ENCODE assay signal across 26 cellular contexts in genomic region chr12:32997471-32997870, GRCh38.
DNase-seq lines count a peak whose midpoint lies in the region; ATAC-seq, FAIRE-seq and TF ChIP-seq lines count a peak whose summit lies in the region.
"Had no signal": no experiment of that assay in that cellular context is flagged by ENCODE, and none has a peak within 500 bp of the region (broad histone marks: within the 10 kb centered on the region; RNA-seq: fewer than 3 reads in every experiment).

No MANE protein-coding gene starts in this region.

- TF ChIP-seq CTCF in H1 (IDR thresholded peaks at IDR 0.05; ENCODE audit: control extremely low read depth in 1 of 3, insufficient read depth in 1 of 3, low read depth in 1 of 3, low read length in 3 of 3) (no peak), smooth muscle cell (IDR thresholded peaks at IDR 0.05; ENCODE audit: borderline replicate concordance, insufficient read depth, poor library complexity, severe bottlenecking) (no peak)

- TF ChIP-seq RAD21 in H1 (IDR thresholded peaks at IDR 0.05 in 1 of 2, conservative IDR thresholded peaks at IDR 0.05 in 1 of 2; ENCODE audit: low read depth in 2 of 2, low read length in 2 of 2), result no peak

- no peak overlapping the region for H2BK120ac ChIP-seq in H1 (replicated peaks; ENCODE audit: low read depth, low read length)

- no peak overlapping the region for H3K4me3 Mint-ChIP-seq in naive thymus-derived CD4-positive, alpha-beta T cell
- H3K4me3 Mint-ChIP-seq: activated naive CD8-positive, alpha-beta T cell treated with anti-CD3 and anti-CD28 coated beads for 36 hours; B cell; neural progenitor cell had no signal

- no peak overlapping the region for H3K4me2 ChIP-seq in H1 (ENCODE audit: insufficient read depth in 1 of 2, low read depth in 2 of 2, low read length in 2 of 2)
- no peak overlapping the region for H3K4me2 ChIP-seq in smooth muscle cell
- H3K4me2 ChIP-seq: A549, neural progenitor cell had no signal

- no peak overlapping the region for H3K27ac ChIP-seq in H1 (ENCODE audit: low read depth, low read length)
- no peak overlapping the region for H3K27ac ChIP-seq in smooth muscle cell (ENCODE audit: low read depth)
- H3K27ac ChIP-seq in naive thymus-derived CD4-positive, alpha-beta T cell (ENCODE audit: low read depth, low read length), result no peak overlapping the region
- H3K27ac ChIP-seq: A549, dorsolateral prefrontal cortex, epithelial cell of prostate, heart left ventricle, neural progenitor cell, sigmoid colon, SJCRH30 had no signal

- no peak overlapping the region for H3K27ac Mint-ChIP-seq in naive thymus-derived CD4-positive, alpha-beta T cell
- H3K27ac Mint-ChIP-seq: activated naive CD8-positive, alpha-beta T cell treated with anti-CD3 and anti-CD28 coated beads for 36 hours; B cell; neural progenitor cell had no signal

- no peak overlapping the region; a peak in 1 of 7 replicates for H3K9ac ChIP-seq in H1 (replicated peaks in 1 of 4; ENCODE audit: extremely low read depth in 1 of 4, low read depth in 3 of 4, low read length in 3 of 4)
- H3K9ac ChIP-seq in smooth muscle cell (ENCODE audit: low read depth), result no peak overlapping the region
- H3K9ac ChIP-seq: neural progenitor cell had no signal

- H3K56ac ChIP-seq in H1 (replicated peaks; ENCODE audit: insufficient read length, low read depth, low read length), result no peak overlapping the region

- no peak overlapping the region for H2BK5ac ChIP-seq in H1 (ENCODE audit: low read depth, low read length)

- H2BK12ac ChIP-seq in H1 (ENCODE audit: low read depth, low read length), result peak overlapping the region; percentile 30; the same call in 1 of the 2 replicates

- H3K23ac ChIP-seq in H1 (ENCODE audit: insufficient read length), result no peak overlapping the region

- H4K5ac ChIP-seq in H1 (ENCODE audit: insufficient read length, low read depth, low read length), result no peak overlapping the region

- no peaks in the 10 kb centered on the region for H3K79me1 ChIP-seq in H1 (ENCODE audit: low read depth, low read length)

- no peak overlapping the region for H3K4ac ChIP-seq in H1 (replicated peaks; ENCODE audit: insufficient read length, low read depth, low read length)

- POLR2A ChIA-PET in H1 (lab: Charles Lee; ENCODE audit: partially characterized antibody), result no interaction called here
- POLR2A ChIA-PET in naive thymus-derived CD4-positive, alpha-beta T cell (lab: Charles Lee), result no interaction called here

- DNase-seq in NCI-H2107 treated with DMSO at 0.1 percent for 48 hours (lab: John Stamatoyannopoulos, UW; ENCODE audit: unreplicated experiment) (peak; percentile 75), NCI-H2107 (lab: John Stamatoyannopoulos, UW) (no peak), NCI-H2029 treated with DMSO at 0.1 percent for 48 hours (lab: John Stamatoyannopoulos, UW) (peak; percentile 88), H1 (ENCODE audit: low read depth in 1 of 2, low spot score in 2 of 2) (no peak), smooth muscle cell (lab: John Stamatoyannopoulos, UW; ENCODE audit: unreplicated experiment) (no peak)
- no peak for DNase-seq in naive thymus-derived CD4-positive, alpha-beta T cell
- DNase-seq in activated CD4-positive, alpha-beta T cell treated with anti-CD3 and anti-CD28 coated beads for 4 hours, result no peak
- DNase-seq: activated CD4-positive, alpha-beta T cell treated with anti-CD3 and anti-CD28 coated beads for 48 hours; activated naive CD8-positive, alpha-beta T cell treated with anti-CD3 and anti-CD28 coated beads for 36 hours; dorsolateral prefrontal cortex; heart left ventricle; left ventricle myocardium superior; NCI-H446; NK-92 treated with Interleukin-12 subunit alpha and Interleukin-12 subunit beta, amount 100 ng/mL, for 24 hours; posterior cingulate gyrus; sigmoid colon; SJCRH30; T-helper 1 cell had no signal

- no peak overlapping the region for H4K91ac ChIP-seq in H1 (replicated peaks; ENCODE audit: insufficient read length, low read length)

- H3K4me1 Mint-ChIP-seq in naive thymus-derived CD4-positive, alpha-beta T cell, result no peaks in the 10 kb centered on the region
- H3K4me1 Mint-ChIP-seq: activated naive CD8-positive, alpha-beta T cell treated with anti-CD3 and anti-CD28 coated beads for 36 hours; B cell had no signal

- H3K4me3 ChIP-seq in H1 (ENCODE audit: extremely low read depth in 1 of 4, insufficient read depth in 2 of 4, low read depth in 3 of 4, low read length in 4 of 4) (no peak overlapping the region), smooth muscle cell (no peak overlapping the region)
- no peak overlapping the region for H3K4me3 ChIP-seq in naive thymus-derived CD4-positive, alpha-beta T cell (ENCODE audit: low read length)
- H3K4me3 ChIP-seq: A549, dorsolateral prefrontal cortex, HAP-1, heart left ventricle, neural progenitor cell, sigmoid colon, SJCRH30 had no signal

- no peak overlapping the region for H4K8ac ChIP-seq in H1 (ENCODE audit: extremely low read depth, insufficient read depth, low read length)

- no peak overlapping the region for H2BK20ac ChIP-seq in H1 (ENCODE audit: low read length)

- H3K14ac ChIP-seq in H1 (ENCODE audit: insufficient read length), result no peak overlapping the region

- H3K27me3 ChIP-seq in H1 (replicated peaks in 1 of 4; ENCODE audit: control insufficient read depth in 3 of 4, extremely low read depth in 1 of 4, insufficient read depth in 3 of 4, low read length in 3 of 4) (no peaks in the 10 kb centered on the region), smooth muscle cell (ENCODE audit: low read depth) (no peaks in the 10 kb centered on the region)
- no peaks in the 10 kb centered on the region for H3K27me3 ChIP-seq in naive thymus-derived CD4-positive, alpha-beta T cell (ENCODE audit: control insufficient read depth in 2 of 2, insufficient read depth in 2 of 2, low read length in 2 of 2)
- H3K27me3 ChIP-seq: heart left ventricle, neural progenitor cell, sigmoid colon, SJCRH30 had no signal

- no peaks in the 10 kb centered on the region for H3K23me2 ChIP-seq in H1 (ENCODE audit: low read depth, low read length)

- no peak for ATAC-seq in naive thymus-derived CD4-positive, alpha-beta T cell
- ATAC-seq in HG02798 (IDR thresholded peaks at IDR 0.05; ENCODE audit: poor library complexity, unreplicated experiment), result no peak
- ATAC-seq: A549, heart left ventricle, left ventricle myocardium superior had no signal

- H2AFZ ChIP-seq in H1 (ENCODE audit: low read length), result no peak overlapping the region
- peak overlapping the region; percentile 49 for H2AFZ ChIP-seq in smooth muscle cell (ENCODE audit: low read depth)
- H2AFZ ChIP-seq: neural progenitor cell had no signal

- H3K79me2 ChIP-seq in H1 (ENCODE audit: control insufficient read depth in 1 of 2, insufficient read depth in 2 of 2, low read length in 2 of 2), result no peaks in the 10 kb centered on the region
- no peaks in the 10 kb centered on the region for H3K79me2 ChIP-seq in smooth muscle cell (ENCODE audit: low read depth)

- intact Hi-C loops in naive thymus-derived CD4-positive, alpha-beta T cell (cut with micrococcal nuclease), result no loop called here

- WGBS in H1 (ENCODE audit: extremely low coverage in 1 of 2, insufficient coverage in 1 of 2, insufficient read length in 1 of 2, insufficient replicate concordance in 2 of 2, low coverage in 1 of 2, low lambda C conversion rate in 2 of 2, missing lambda C conversion rate in 1 of 2), 2 experiments, result 93% methylated on average over 8 of the region's 8 CpGs; no CpG with 5 or more reads in 1 of the 2 experiments
- WGBS in smooth muscle cell (ENCODE audit: low lambda C conversion rate), result 74% methylated on average over 8 of the region's 8 CpGs

- TF ChIP-seq POLR2A in H1 (IDR thresholded peaks at IDR 0.05; ENCODE audit: control extremely low read depth in 1 of 2, low read depth in 2 of 2, low read length in 2 of 2), result no peak

- H3K9me3 ChIP-seq in H1 (ENCODE audit: insufficient read depth in 2 of 2, low read depth in 1 of 2, low read length in 1 of 2) (no peaks in the 10 kb centered on the region), smooth muscle cell (replicated peaks; ENCODE audit: low read depth) (no peaks in the 10 kb centered on the region)
- no peaks in the 10 kb centered on the region for H3K9me3 ChIP-seq in naive thymus-derived CD4-positive, alpha-beta T cell (ENCODE audit: control insufficient read depth in 2 of 3, low read length in 3 of 3)
- H3K9me3 ChIP-seq: A549, HAP-1, sigmoid colon, SJCRH30 had no signal

- peak overlapping the region; percentile 32; the same call in 1 of the 2 replicates for H2AK5ac ChIP-seq in H1 (ENCODE audit: low read depth, low read length)

- H3K27me3 Mint-ChIP-seq in naive thymus-derived CD4-positive, alpha-beta T cell, result peaks cover 0 to 13% (median under 1%) of the 10 kb centered on the region in 5 donors
- H3K27me3 Mint-ChIP-seq: activated naive CD8-positive, alpha-beta T cell treated with anti-CD3 and anti-CD28 coated beads for 36 hours; B cell had no signal

- H3F3A ChIP-seq in smooth muscle cell (ENCODE audit: low read depth), result no peaks in the 10 kb centered on the region

- H3K18ac ChIP-seq in H1 (ENCODE audit: extremely low read depth, low read length), result no peak overlapping the region

- CTCF ChIA-PET in H1 (lab: Charles Lee; ENCODE audit: partially characterized antibody), result interaction anchor here (0.8 to 1.0 kb wide), 2 partner anchors 14 to 211 kb away, joined by 3 read pairs; no protein-coding TSS in a partner anchor
- CTCF ChIA-PET in naive thymus-derived CD4-positive, alpha-beta T cell (lab: Charles Lee), result no interaction called here

- FAIRE-seq in H1 (lab: Jason Lieb, UNC), result no peak
- FAIRE-seq: A549, astrocyte, RCC 7860 had no signal

- H3K4me1 ChIP-seq in H1 (replicated peaks in 1 of 4; ENCODE audit: control insufficient read depth in 3 of 4, insufficient read depth in 4 of 4, low read length in 3 of 4), result no peaks in the 10 kb centered on the region; a peak in 1 of 7 replicates
- no peaks in the 10 kb centered on the region for H3K4me1 ChIP-seq in smooth muscle cell (ENCODE audit: low read depth)
- no peaks in the 10 kb centered on the region for H3K4me1 ChIP-seq in naive thymus-derived CD4-positive, alpha-beta T cell (ENCODE audit: control insufficient read depth in 2 of 2, insufficient read depth in 2 of 2, low read length in 2 of 2)
- H3K4me1 ChIP-seq: A549, HAP-1, heart left ventricle, neural progenitor cell, sigmoid colon, SJCRH30 had no signal

- H2BK15ac ChIP-seq in H1 (ENCODE audit: low read length), result no peak overlapping the region

- H3K36me3 Mint-ChIP-seq in naive thymus-derived CD4-positive, alpha-beta T cell, result no peaks in the 10 kb centered on the region
- H3K36me3 Mint-ChIP-seq: activated naive CD8-positive, alpha-beta T cell treated with anti-CD3 and anti-CD28 coated beads for 36 hours; neural progenitor cell had no signal

- TF ChIP-seq EP300 in H1 (IDR thresholded peaks at IDR 0.05; ENCODE audit: borderline replicate concordance in 1 of 2, low read depth in 2 of 2, low read length in 2 of 2), result no peak

- no peaks in the 10 kb centered on the region for H4K20me1 ChIP-seq in H1 (replicated peaks in 1 of 2; ENCODE audit: control insufficient read depth in 1 of 2, insufficient read depth in 2 of 2, low read length in 2 of 2)
- H4K20me1 ChIP-seq in smooth muscle cell (ENCODE audit: low read depth), result no peaks in the 10 kb centered on the region

- H3K36me3 ChIP-seq in H1 (ENCODE audit: control insufficient read depth in 2 of 4, insufficient read depth in 4 of 4, low read length in 3 of 4), result no peaks in the 10 kb centered on the region
- H3K36me3 ChIP-seq in smooth muscle cell (ENCODE audit: low read depth), result no peaks in the 10 kb centered on the region
- no peaks in the 10 kb centered on the region for H3K36me3 ChIP-seq in naive thymus-derived CD4-positive, alpha-beta T cell (ENCODE audit: control insufficient read depth in 2 of 3, insufficient read depth in 3 of 3, low read length in 3 of 3)
- H3K36me3 ChIP-seq: HAP-1, heart left ventricle, neural progenitor cell, sigmoid colon, SJCRH30 had no signal

- H3K9me3 Mint-ChIP-seq in naive thymus-derived CD4-positive, alpha-beta T cell, result peaks cover 0 to 12% (median 0%) of the 10 kb centered on the region in 11 donors
- H3K9me3 Mint-ChIP-seq: neural progenitor cell had no signal

Comparison
In these comparisons a context has a peak if more than half of its experiments do, and no peak if none do; other contexts are left out.
1. DNase-seq: peak in NCI-H2107 treated with DMSO at 0.1 percent for 48 hours (single experiment) and NCI-H2029 treated with DMSO at 0.1 percent for 48 hours (single experiment); none in NCI-H2107 (single experiment), H1 (0 of 2), smooth muscle cell (single experiment), naive thymus-derived CD4-positive, alpha-beta T cell (0 of 9) and activated CD4-positive, alpha-beta T cell treated with anti-CD3 and anti-CD28 coated beads for 4 hours (0 of 2).